In the genomic region with DNA sequence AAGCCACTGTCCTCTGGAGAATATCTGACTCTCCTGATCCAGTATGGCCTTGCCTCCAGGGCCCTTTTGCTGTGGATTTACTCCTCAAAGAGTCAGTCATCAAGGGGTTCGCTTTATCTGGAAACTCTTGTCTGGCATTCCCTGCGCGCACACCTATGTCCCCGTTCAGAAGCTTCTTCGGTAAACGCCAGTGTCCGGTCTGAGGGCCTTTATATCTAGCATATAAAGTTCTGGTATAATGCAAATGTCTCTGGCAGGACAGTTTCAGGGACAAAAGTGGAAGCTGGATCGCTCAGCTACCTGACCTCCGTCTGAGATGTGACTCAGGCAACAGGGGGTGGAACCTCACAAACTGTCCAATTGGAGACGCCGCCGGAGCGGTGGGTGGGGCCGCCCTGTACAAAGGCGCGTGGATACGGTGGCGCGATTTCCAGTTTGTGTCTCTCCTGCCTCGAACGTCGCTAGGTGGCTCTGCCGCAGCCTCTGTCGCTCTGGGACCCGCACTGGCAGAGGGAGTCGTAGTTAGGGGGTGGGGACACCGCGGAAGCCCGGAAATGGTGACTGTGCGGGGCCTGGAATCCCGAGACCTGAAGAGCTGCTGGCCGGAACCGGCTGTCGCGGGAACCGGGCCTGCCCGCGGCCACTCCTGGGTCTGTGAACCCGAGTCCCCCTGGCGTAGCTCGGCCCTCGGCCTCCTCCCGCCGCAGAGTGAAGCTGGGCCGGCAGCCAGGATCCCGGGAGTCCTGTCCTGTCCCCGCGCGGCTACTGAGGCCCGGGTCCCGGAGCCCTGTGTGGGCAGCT, we compare ENCODE assay signal across 8 cellular contexts. TPM values are rescaled to one million over a fixed set of nuclear protein-coding genes. Genes with fewer than 3 reads are reported as not detected.
DNase-seq lines count a peak whose midpoint lies in the region; ATAC-seq and TF ChIP-seq lines count a peak whose summit lies in the region.

No MANE protein-coding gene starts in this region.

- WGBS in SK-N-SH (ENCODE audit: low lambda C conversion rate), result 9% methylated on average over 17 of the region's 51 CpGs

- H3K4me3 ChIP-seq in CD8-positive, alpha-beta memory T cell (ENCODE audit: low read length), result peak overlapping the region; percentile 89
- H3K4me3 ChIP-seq in LNCaP clone FGC (ENCODE audit: low read depth, low read length), result peak overlapping the region; percentile 56
- H3K4me3 ChIP-seq in SK-N-SH (ENCODE audit: low read depth in 2 of 2, low read length in 1 of 2), result peak overlapping the region; percentile 55 to 69

- H3K4me1 ChIP-seq in CD8-positive, alpha-beta memory T cell (ENCODE audit: insufficient read depth, low read length), result peaks cover 7% of the 10 kb centered on the region
- H3K4me1 ChIP-seq in SK-N-SH (ENCODE audit: control insufficient read depth in 1 of 2, insufficient read depth in 2 of 2, low read depth in 1 of 2, low read length in 1 of 2), result peaks cover 0 to 3% of the 10 kb centered on the region in 2 experiments; a peak in 1 of 4 replicates

- peak; percentile 60 for TF ChIP-seq RAD21 in SK-N-SH (IDR thresholded peaks at IDR 0.05; ENCODE audit: low read length)

- TF ChIP-seq EP300 in SK-N-SH (IDR thresholded peaks at IDR 0.05; ENCODE audit: borderline replicate concordance in 1 of 2, low read depth in 1 of 2, low read length in 1 of 2), result no peak

- CTCF ChIA-PET in CD8-positive, alpha-beta memory T cell (lab: Charles Lee), result interaction anchor here (0.6 to 1.8 kb wide), 11 partner anchors 8 to 507 kb away, joined by 3 to 8 read pairs (median 3); partner anchors contain the start of gene ZNF563
- CTCF ChIA-PET in SK-N-SH (lab: Yijun Ruan, JAX), result interaction anchor here (0.6 to 2.1 kb wide), 12 partner anchors 10 to 698 kb away, joined by 3 to 10 read pairs (median 4); partner anchors contain the start of genes ZNF490, ZNF564, ZNF709 and ZNF791

- H3K36me3 ChIP-seq in CD8-positive, alpha-beta memory T cell (ENCODE audit: insufficient read depth, low read length), result no peaks in the 10 kb centered on the region
- H3K36me3 ChIP-seq in SK-N-SH (replicated peaks in 1 of 2; ENCODE audit: control insufficient read depth in 1 of 2, insufficient read depth in 2 of 2, low read length in 1 of 2), result no peaks in the 10 kb centered on the region

- no peaks in the 10 kb centered on the region for H3K9me3 ChIP-seq in CD8-positive, alpha-beta memory T cell (ENCODE audit: low read length)
- H3K9me3 ChIP-seq in SK-N-SH, result no peaks in the 10 kb centered on the region

- H3K4me3 Mint-ChIP-seq in CD8-positive, alpha-beta memory T cell, result peak overlapping the region; percentile 82 to 96 (median 92)
- peak overlapping the region; percentile 84 for H3K4me3 Mint-ChIP-seq in activated naive CD8-positive, alpha-beta T cell treated with anti-CD3 and anti-CD28 coated beads for 36 hours

- POLR2A ChIA-PET in CD8-positive, alpha-beta memory T cell (lab: Charles Lee), result interaction anchor here (0.6 to 1.8 kb wide), 13 partner anchors 10 to 1155 kb away, joined by 3 to 7 read pairs (median 4); partner anchors contain the start of genes ZNF44, ZNF442, ZNF490 and ZNF563
- POLR2A ChIA-PET in SK-N-SH (lab: Yijun Ruan, JAX), result interaction anchor here (0.8 to 1.6 kb wide), 11 partner anchors 11 to 572 kb away, joined by 3 to 16 read pairs (median 3); partner anchors contain the start of genes ZNF433, ZNF442, ZNF490 and ZNF563

- H2AFZ ChIP-seq in SK-N-SH (ENCODE audit: low read depth), result peak overlapping the region; percentile 82

- peak; percentile 81 for ATAC-seq in GM21447 (IDR thresholded peaks at IDR 0.05; ENCODE audit: unreplicated experiment)
- peak; percentile 98 for ATAC-seq in omental fat pad (ENCODE audit: low FRiP score)

- peaks cover 0 to 5% of the 10 kb centered on the region in 2 donors for H3K27me3 Mint-ChIP-seq in CD8-positive, alpha-beta memory T cell
- no peaks in the 10 kb centered on the region for H3K27me3 Mint-ChIP-seq in activated naive CD8-positive, alpha-beta T cell treated with anti-CD3 and anti-CD28 coated beads for 36 hours

- peak; percentile 82 to 96 (median 89) for DNase-seq in CD8-positive, alpha-beta memory T cell
- DNase-seq in LNCaP clone FGC (ENCODE audit: low read depth) (peak; percentile 75), SK-N-SH (peak; percentile 93), head of caudate nucleus (peak; percentile 94 to 99 (median 97)), omental fat pad (ENCODE audit: low spot score) (peak; percentile 90)
- peak; percentile 95 for DNase-seq in activated naive CD8-positive, alpha-beta T cell treated with anti-CD3 and anti-CD28 coated beads for 36 hours

- peaks cover 0 to 3% (median 0%) of the 10 kb centered on the region in 5 donors for H3K9me3 Mint-ChIP-seq in CD8-positive, alpha-beta memory T cell
- peaks cover 8% of the 10 kb centered on the region for H3K9me3 Mint-ChIP-seq in activated naive CD8-positive, alpha-beta T cell treated with anti-CD3 and anti-CD28 coated beads for 36 hours

- peaks cover 17 to 25% (median 21%) of the 10 kb centered on the region in 3 donors for H3K4me1 Mint-ChIP-seq in CD8-positive, alpha-beta memory T cell
- H3K4me1 Mint-ChIP-seq in activated naive CD8-positive, alpha-beta T cell treated with anti-CD3 and anti-CD28 coated beads for 36 hours, result peaks cover 13% of the 10 kb centered on the region

- H3K36me3 Mint-ChIP-seq in CD8-positive, alpha-beta memory T cell, result peaks cover 0 to 2% (median 0%) of the 10 kb centered on the region in 3 donors
- no peaks in the 10 kb centered on the region for H3K36me3 Mint-ChIP-seq in activated naive CD8-positive, alpha-beta T cell treated with anti-CD3 and anti-CD28 coated beads for 36 hours

- H3K9ac ChIP-seq in SK-N-SH, result peak overlapping the region; percentile 58

- TF ChIP-seq CTCF in LNCaP clone FGC (IDR thresholded peaks at IDR 0.05; ENCODE audit: control insufficient read depth, extremely low read depth, insufficient read depth) (peak; percentile 63), SK-N-SH (IDR thresholded peaks at IDR 0.05) (peak; percentile 37), omental fat pad (IDR thresholded peaks at IDR 0.05) (no peak)

- H3K27ac Mint-ChIP-seq in CD8-positive, alpha-beta memory T cell, result peak overlapping the region; percentile 40 to 97 (median 93)
- peak overlapping the region; percentile 85 for H3K27ac Mint-ChIP-seq in activated naive CD8-positive, alpha-beta T cell treated with anti-CD3 and anti-CD28 coated beads for 36 hours

- intact Hi-C loops in head of caudate nucleus (cut with DNase I), result loop anchor here (5.0 kb wide), 1 partner anchor 57 kb away; the partner anchor contains the start of gene ZNF564

- no peaks in the 10 kb centered on the region for H3K79me2 ChIP-seq in SK-N-SH (ENCODE audit: insufficient read depth)

- H3K4me2 ChIP-seq in SK-N-SH, result peak overlapping the region; percentile 82

- no peaks in the 10 kb centered on the region for H4K20me1 ChIP-seq in SK-N-SH (ENCODE audit: insufficient read depth)

- H3K27ac ChIP-seq in CD8-positive, alpha-beta memory T cell (ENCODE audit: low read depth, low read length), result peak overlapping the region; percentile 48
- peak overlapping the region in 1 of 2 experiments; percentile 80; a peak in 3 of 4 replicates for H3K27ac ChIP-seq in SK-N-SH (ENCODE audit: low read depth in 2 of 2, low read length in 1 of 2)
- peak overlapping the region; percentile 63 for H3K27ac ChIP-seq in temporal lobe (ENCODE audit: low read depth, low read length)

- no peaks in the 10 kb centered on the region for H3K27me3 ChIP-seq in CD8-positive, alpha-beta memory T cell (ENCODE audit: insufficient read depth, low read length, poor library complexity, severe bottlenecking)
- H3K27me3 ChIP-seq in SK-N-SH (ENCODE audit: insufficient read depth), result no peaks in the 10 kb centered on the region

- no peaks in the 10 kb centered on the region for H3K9me2 ChIP-seq in SK-N-SH

- peaks cover 13% of the 10 kb centered on the region for H3F3A ChIP-seq in SK-N-SH (replicated peaks; ENCODE audit: insufficient read depth)

TF ChIP-seq in SK-N-SH, 30 proteins besides CTCF, POLR2A, EP300 and RAD21 (continues in another document):
- peak; percentile 91 for TF ChIP-seq MXI1 (IDR thresholded peaks at IDR 0.05; ENCODE audit: low read depth, low read length)
- no peak for TF ChIP-seq EZH2phosphoT487 (IDR thresholded peaks at IDR 0.05; ENCODE audit: borderline replicate concordance, low read depth)
- TF ChIP-seq NRF1 (IDR thresholded peaks at IDR 0.05; ENCODE audit: low read depth, low read length), result no peak
- TF ChIP-seq MAX (IDR thresholded peaks at IDR 0.05; ENCODE audit: low read depth), result peak; percentile 92

RNA-seq across cellular contexts. Expression of gene ZNF709, which starts 10.6 kb away (rescaled TPM):
- 1 to 10 TPM; 2.5 TPM for total RNA-seq in CD8-positive, alpha-beta memory T cell
- polyA plus RNA-seq in CD8-positive, alpha-beta memory T cell, result 1.1 TPM
- polyA plus RNA-seq in SK-N-SH (2012; rRNA removed), result 0.64 and 0.99 TPM in 2 replicates
- polyA plus RNA-seq in SK-N-SH (2012; cell fraction: cytosol; rRNA removed), result 0.76 and 0.97 TPM in 2 replicates
- 1.3 and 2.1 TPM in 2 replicates for polyA plus RNA-seq in SK-N-SH (2012; cell fraction: nucleus; rRNA removed)
- total RNA-seq in activated naive CD8-positive, alpha-beta T cell treated with anti-CD3 and anti-CD28 coated beads for 36 hours, result 1 to 10 TPM; 1.7 to 1.8 TPM
- total RNA-seq in omental fat pad (1 to 10 TPM; 1.8 to 4.6 (median 2.4) TPM), temporal lobe (24.6 TPM)

RNA-seq across cellular contexts. Expression of gene ZNF443, which starts 54.4 kb away (rescaled TPM):
- total RNA-seq in CD8-positive, alpha-beta memory T cell, result 1 to 10 TPM; 4.2 to 4.6 TPM
- polyA plus RNA-seq in CD8-positive, alpha-beta memory T cell, result 2.5 TPM
- polyA plus RNA-seq in SK-N-SH (2012; rRNA removed), result 0.92 and 1.5 TPM in 2 replicates
- 1.4 and 1.5 TPM in 2 replicates for polyA plus RNA-seq in SK-N-SH (2012; cell fraction: cytosol; rRNA removed)
- polyA plus RNA-seq in SK-N-SH (2012; cell fraction: nucleus; rRNA removed), result 1.7 and 3.7 TPM in 2 replicates
- 1 to 10 TPM; 2.7 to 3.6 TPM for total RNA-seq in activated naive CD8-positive, alpha-beta T cell treated with anti-CD3 and anti-CD28 coated beads for 36 hours
- 1 to 10 TPM; 2.3 to 6.5 (median 2.7) TPM for total RNA-seq in omental fat pad
- total RNA-seq in temporal lobe, result 11.3 TPM

RNA-seq across cellular contexts. Expression of gene ZNF564, which starts 56.1 kb away (rescaled TPM):
- 1 to 10 TPM; 7.4 to 8.0 TPM for total RNA-seq in CD8-positive, alpha-beta memory T cell
- 16.7 TPM for polyA plus RNA-seq in CD8-positive, alpha-beta memory T cell
- 1.3 TPM in 2 replicates for polyA plus RNA-seq in SK-N-SH (2012; rRNA removed)
- polyA plus RNA-seq in SK-N-SH (2012; cell fraction: cytosol; rRNA removed), result 1.7 and 2.0 TPM in 2 replicates
- polyA plus RNA-seq in SK-N-SH (2012; cell fraction: nucleus; rRNA removed), result 1.7 and 3.1 TPM in 2 replicates
- total RNA-seq in activated naive CD8-positive, alpha-beta T cell treated with anti-CD3 and anti-CD28 coated beads for 36 hours, result 1 to 10 TPM; 6.0 to 6.4 TPM
- total RNA-seq in omental fat pad, result 10 to 100 TPM in 2 of 4 donors, 1 to 10 TPM in 2; 5.9 to 16.1 (median 8.3) TPM
- 21.6 TPM for total RNA-seq in temporal lobe

Comparison
In these comparisons a context has a peak if more than half of its experiments do, and no peak if none do; other contexts are left out.
1. CTCF ChIP-seq: peak in LNCaP clone FGC (single experiment) and SK-N-SH (single experiment); none in omental fat pad (0 of 3).
2. Peak in every context shown above with its lines, with median percentiles within 50 percentile points of each other: DNase-seq and H3K4me3 ChIP-seq.